ENCODE assay signal across 11 cellular contexts in the genomic region with DNA sequence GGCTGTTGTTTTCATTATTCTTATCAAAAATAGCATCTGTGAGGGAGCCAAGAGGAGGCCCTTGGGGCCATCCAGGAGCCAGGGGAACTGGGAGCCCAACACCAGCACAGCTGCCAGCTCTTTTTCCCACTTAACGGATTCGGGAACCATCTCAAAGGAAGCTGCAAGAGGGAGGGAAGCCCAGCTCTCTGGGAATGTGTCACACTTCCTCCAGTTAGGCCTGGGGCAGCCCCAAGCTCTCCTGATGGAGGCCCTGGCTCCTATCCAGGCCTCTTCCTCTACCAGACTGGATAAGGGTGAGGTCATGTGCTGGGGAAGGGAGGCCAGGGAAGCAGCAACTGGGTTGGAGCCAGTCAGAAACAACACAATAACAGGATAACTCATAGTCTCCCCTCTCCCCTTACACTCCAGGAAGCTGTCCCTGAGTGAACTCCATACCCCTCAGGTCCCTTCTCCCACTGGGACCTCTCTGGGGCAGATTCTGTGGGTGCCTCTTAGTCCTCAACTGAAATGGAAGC. TPM values are rescaled to one million over a fixed set of nuclear protein-coding genes. Genes with fewer than 3 reads are reported as not detected.
DNase-seq lines count a peak whose midpoint lies in the region; ATAC-seq and TF ChIP-seq lines count a peak whose summit lies in the region.
"Had no signal": no experiment of that assay in that cellular context is flagged by ENCODE, and none has a peak within 500 bp of the region (broad histone marks: within the 10 kb centered on the region; RNA-seq: fewer than 3 reads in every experiment).

No MANE protein-coding gene starts in this region.

- H3K27ac Mint-ChIP-seq in naive thymus-derived CD8-positive, alpha-beta T cell: peak overlapping the region in 2 of 10 donors; percentile 10 to 34

- DNase-seq in AG09319 (ENCODE audit: extremely low read depth, low read depth): peak; percentile 49
- DNase-seq in LoVo (ENCODE audit: low spot score): peak; percentile 37
- DNase-seq in body of pancreas: peak; percentile 30 to 55 (median 43)
- DNase-seq in kidney tubule cell (ENCODE audit: low spot score): peak; percentile 100
- no peak for DNase-seq in KBM-7
- no peak for DNase-seq in activated effector memory CD4-positive, alpha-beta T cell treated with anti-CD3 and anti-CD28 coated beads, Interleukin-2, amount 50 U/mL, for 16 hours
- DNase-seq in naive thymus-derived CD8-positive, alpha-beta T cell: no peak
- no peak for DNase-seq in effector memory CD4-positive, alpha-beta T cell

- TF ChIP-seq CTCF in AG09319 (IDR thresholded peaks at IDR 0.05; ENCODE audit: low read depth, low read length): no peak
- no peak for TF ChIP-seq CTCF in body of pancreas (IDR thresholded peaks at IDR 0.05)

- H3K4me1 ChIP-seq in body of pancreas: no peaks in the 10 kb centered on the region
- H3K4me1 ChIP-seq in effector memory CD4-positive, alpha-beta T cell (ENCODE audit: control insufficient read depth, insufficient read depth, low read length, poor library complexity, severe bottlenecking): peaks cover 16% of the 10 kb centered on the region

- no peak for TF ChIP-seq POLR2A in body of pancreas (IDR thresholded peaks at IDR 0.05)

- no peaks in the 10 kb centered on the region for H3K9me3 ChIP-seq in body of pancreas
- H3K9me3 ChIP-seq in effector memory CD4-positive, alpha-beta T cell (ENCODE audit: control insufficient read depth, low read length): no peaks in the 10 kb centered on the region
- H3K9me3 ChIP-seq: ovary, Peyer's patch had no signal

- H3K9me3 Mint-ChIP-seq in naive thymus-derived CD8-positive, alpha-beta T cell: no peaks in the 10 kb centered on the region

- H3K4me1 Mint-ChIP-seq in naive thymus-derived CD8-positive, alpha-beta T cell: peaks cover 0 to 14% (median 8%) of the 10 kb centered on the region in 4 donors

- no peak overlapping the region for H3K4me3 ChIP-seq in body of pancreas
- H3K4me3 ChIP-seq in effector memory CD4-positive, alpha-beta T cell (ENCODE audit: insufficient read depth, low read depth, low read length, poor library complexity, severe bottlenecking): no peak overlapping the region
- H3K4me3 ChIP-seq: cardiac muscle cell, ovary, Peyer's patch had no signal

- peak; percentile 78 for ATAC-seq in body of pancreas
- no peak for ATAC-seq in naive thymus-derived CD8-positive, alpha-beta T cell

- in situ Hi-C loops in KBM-7 (cut with MboI; ENCODE audit: low pct_unique_long_range_greater_than_20kb, low sequenced_read_pairs): no loop called here

- POLR2A ChIA-PET in naive thymus-derived CD8-positive, alpha-beta T cell (lab: Charles Lee): no interaction called here

- no peak overlapping the region for H3K4me3 Mint-ChIP-seq in naive thymus-derived CD8-positive, alpha-beta T cell

- intact Hi-C loops in body of pancreas (cut with DNase I): no loop called here

- no peaks in the 10 kb centered on the region for H3K36me3 Mint-ChIP-seq in naive thymus-derived CD8-positive, alpha-beta T cell

- WGBS in body of pancreas, 2 donors: 50 to 68% methylated on average over 1 to 2 of the region's 2 CpGs

- no peaks in the 10 kb centered on the region for H3K27me3 ChIP-seq in body of pancreas
- no peaks in the 10 kb centered on the region for H3K27me3 ChIP-seq in effector memory CD4-positive, alpha-beta T cell (replicated peaks; ENCODE audit: control insufficient read depth, insufficient read depth, low read length, poor library complexity, severe bottlenecking)
- H3K27me3 ChIP-seq: cardiac muscle cell, ovary, Peyer's patch had no signal

- H3K27ac ChIP-seq in body of pancreas: no peak overlapping the region
- H3K27ac ChIP-seq in effector memory CD4-positive, alpha-beta T cell (ENCODE audit: insufficient read depth, low read length, poor library complexity, severe bottlenecking): no peak overlapping the region
- H3K27ac ChIP-seq: cardiac muscle cell, ovary, Peyer's patch had no signal

- no peaks in the 10 kb centered on the region for H3K27me3 Mint-ChIP-seq in naive thymus-derived CD8-positive, alpha-beta T cell

- no peaks in the 10 kb centered on the region for H3K36me3 ChIP-seq in body of pancreas (replicated peaks in 1 of 2; ENCODE audit: insufficient read depth in 1 of 2, low read depth in 2 of 2)
- H3K36me3 ChIP-seq in effector memory CD4-positive, alpha-beta T cell (ENCODE audit: control insufficient read depth, insufficient read depth, low read length): no peaks in the 10 kb centered on the region
- H3K36me3 ChIP-seq: cardiac muscle cell, ovary, Peyer's patch had no signal

RNA-seq across cellular contexts. Expression of a gene that starts 12.7 kb away (rescaled TPM):
- not detected for total RNA-seq in body of pancreas
- total RNA-seq in naive thymus-derived CD8-positive, alpha-beta T cell: not detected
- polyA plus RNA-seq in naive thymus-derived CD8-positive, alpha-beta T cell: not detected
- total RNA-seq: cardiac muscle cell, Peyer's patch had no signal
- polyA plus RNA-seq: cardiac muscle cell, ovary had no signal

RNA-seq across cellular contexts. Expression of a gene that starts 25.9 kb away (rescaled TPM):
- total RNA-seq in body of pancreas: not detected
- total RNA-seq in naive thymus-derived CD8-positive, alpha-beta T cell: not detected
- not detected for polyA plus RNA-seq in naive thymus-derived CD8-positive, alpha-beta T cell
- total RNA-seq: cardiac muscle cell, ovary, Peyer's patch had no signal
- polyA plus RNA-seq: cardiac muscle cell, ovary had no signal

Comparison
In these comparisons a context has a peak if more than half of its experiments do, and no peak if none do; other contexts are left out.
1. DNase-seq: peak in AG09319 (single experiment), LoVo (single experiment), body of pancreas (4 of 4) and kidney tubule cell (single experiment); none in KBM-7 (single experiment), activated effector memory CD4-positive, alpha-beta T cell treated with anti-CD3 and anti-CD28 coated beads, Interleukin-2, amount 50 U/mL, for 16 hours (single experiment), naive thymus-derived CD8-positive, alpha-beta T cell (0 of 10) and effector memory CD4-positive, alpha-beta T cell (0 of 3).